Comparison of ENCODE assay signal across 9 cellular contexts in genomic region chr17:47649153-47649971, GRCh38. TPM values are rescaled to one million over a fixed set of nuclear protein-coding genes. Genes with fewer than 3 reads are reported as not detected.
A peak's percentile ranks its signal among the peaks of the same experiment; 100 is the strongest.
DNase-seq lines count a peak whose midpoint lies in the region; ATAC-seq, FAIRE-seq and TF ChIP-seq lines count a peak whose summit lies in the region.
"Had no signal": no experiment of that assay in that cellular context is flagged by ENCODE, and none has a peak within 500 bp of the region (broad histone marks: within the 10 kb centered on the region; RNA-seq: fewer than 3 reads in every experiment).

KPNB1 (plus strand) TSS chr17:47649919; CDS start chr17:47650245, 326 bp downstream.

- peak within 1 kb of the TSS; percentile 95 for H3K9ac ChIP-seq in keratinocyte (ENCODE audit: control insufficient read depth, extremely low read depth, insufficient read depth, low read length)

- DNase-seq in AG10803 (ENCODE audit: low read depth) (peak; percentile 100), NCI-H510A (lab: John Stamatoyannopoulos, UW) (peak; percentile 100), cerebellum (ENCODE audit: low spot score) (peak; percentile 97), keratinocyte (ENCODE audit: low read depth, low spot score) (peak; percentile 96)
- DNase-seq in activated CD4-positive, alpha-beta T cell treated with anti-CD3 and anti-CD28 coated beads for 1 hour: peak; percentile 95
- peak; percentile 92 to 94 for DNase-seq in stimulated activated CD4-positive, alpha-beta T cell treated with anti-CD3 and anti-CD28 coated beads, Interleukin-15, amount 100 ng/mL, for 1 hour (ENCODE audit: low read depth in 1 of 2, low spot score in 1 of 2)

- no peaks in the 10 kb centered on the region for H3K9me1 ChIP-seq in keratinocyte (ENCODE audit: control insufficient read depth, extremely low read depth, insufficient read depth, low read length)

- peak; percentile 85 for TF ChIP-seq POLR2A in GM19099 (IDR thresholded peaks at IDR 0.05; ENCODE audit: extremely low read depth, insufficient read length, low read depth)

- peak; percentile 86 for ATAC-seq in HG03432 (IDR thresholded peaks at IDR 0.05; ENCODE audit: unreplicated experiment)

- peaks cover 37% of the 10 kb centered on the region for H3K79me2 ChIP-seq in keratinocyte (ENCODE audit: control insufficient read depth, insufficient read depth, low read length)

- dilution Hi-C loops in keratinocyte (cut with MboI; ENCODE audit: extremely low pct_ligation_motif_present, low sequenced_read_pairs): no loop called here

- peak within 1 kb of the TSS; percentile 85 for H3K27ac ChIP-seq in keratinocyte (ENCODE audit: control insufficient read depth, insufficient read depth, low read length)

- TF ChIP-seq CTCF in AG10803 (conservative IDR thresholded peaks at IDR 0.05; ENCODE audit: low read length) (no peak), keratinocyte (optimal IDR thresholded peaks at IDR 0.05 in 1 of 3, IDR thresholded peaks at IDR 0.05 in 1 of 3, conservative IDR thresholded peaks at IDR 0.05 in 1 of 3; ENCODE audit: extremely low read depth in 1 of 3, insufficient read depth in 2 of 3, low read length in 3 of 3) (no peak)

- H3K4me1 ChIP-seq in keratinocyte (ENCODE audit: control insufficient read depth, extremely low read depth, insufficient read depth, low read length): peaks cover 27% of the 10 kb centered on the region

- FAIRE-seq in keratinocyte (lab: Jason Lieb, UNC): peak; percentile 78
- FAIRE-seq: islet of Langerhans had no signal

- H3K9me3 ChIP-seq in keratinocyte (ENCODE audit: control insufficient read depth, low read depth, low read length): no peaks in the 10 kb centered on the region

- peaks cover 9% of the 10 kb centered on the region for H4K20me1 ChIP-seq in keratinocyte (ENCODE audit: control insufficient read depth, extremely low read depth, insufficient read depth, low read length)

- H3K4me3 ChIP-seq in AG10803 (ENCODE audit: low read length) (peak within 1 kb of the TSS; percentile 81), keratinocyte (ENCODE audit: control insufficient read depth in 2 of 3, extremely low read depth in 1 of 3, insufficient read depth in 2 of 3, low read depth in 1 of 3, low read length in 3 of 3) (peak within 1 kb of the TSS; percentile 77 to 96 (median 95))

- no peaks in the 10 kb centered on the region for H3K27me3 ChIP-seq in keratinocyte (ENCODE audit: control insufficient read depth, extremely low read depth, insufficient read depth, low read length)

- peaks cover 7 to 25% of the 10 kb centered on the region in 2 experiments for H3K36me3 ChIP-seq in keratinocyte (ENCODE audit: control insufficient read depth in 2 of 2, extremely low read depth in 1 of 2, insufficient read depth in 2 of 2, low read length in 2 of 2)

- peak within 1 kb of the TSS; percentile 89 for H3K4me2 ChIP-seq in keratinocyte (ENCODE audit: control insufficient read depth, extremely low read depth, insufficient read depth, low read depth, low read length)

- peak within 1 kb of the TSS; percentile 67 for H2AFZ ChIP-seq in keratinocyte (ENCODE audit: control insufficient read depth, low read length)

RNA-seq across cellular contexts. Expression of gene KPNB1, which starts in this region (rescaled TPM):
- 122 TPM for total RNA-seq in cerebellum
- polyA plus RNA-seq in keratinocyte: 167 to 220 TPM (median 219 TPM) in 3 replicates
- polyA plus RNA-seq in keratinocyte (2011; ENCODE audit: low read depth): 478 TPM
- 165 and 222 TPM in 2 replicates for polyA plus RNA-seq in keratinocyte (2011; cell fraction: cytosol; rRNA removed)
- 288 and 299 TPM in 2 replicates for polyA plus RNA-seq in keratinocyte (2011; cell fraction: nucleus; rRNA removed)
- polyA plus RNA-seq in keratinocyte (2012; ENCODE audit: low replicate concordance): 129 and 282 TPM in 2 replicates
- polyA minus RNA-seq in keratinocyte: 320 to 496 TPM (median 447 TPM) in 3 replicates
- polyA minus RNA-seq in keratinocyte (2011; cell fraction: cytosol; rRNA and poly(A)+ RNA removed): 117 TPM
- polyA minus RNA-seq in keratinocyte (2011; cell fraction: nucleus; rRNA and poly(A)+ RNA removed): 109 and 207 TPM in 2 replicates

Comparison
In these comparisons a context has a peak if more than half of its experiments do, and no peak if none do; other contexts are left out.
1. Peak in every context shown above with its lines: DNase-seq, ATAC-seq, H3K4me3 ChIP-seq and H3K27ac ChIP-seq.